ENCODE assay signal across 1 cellular context in the genomic region with DNA sequence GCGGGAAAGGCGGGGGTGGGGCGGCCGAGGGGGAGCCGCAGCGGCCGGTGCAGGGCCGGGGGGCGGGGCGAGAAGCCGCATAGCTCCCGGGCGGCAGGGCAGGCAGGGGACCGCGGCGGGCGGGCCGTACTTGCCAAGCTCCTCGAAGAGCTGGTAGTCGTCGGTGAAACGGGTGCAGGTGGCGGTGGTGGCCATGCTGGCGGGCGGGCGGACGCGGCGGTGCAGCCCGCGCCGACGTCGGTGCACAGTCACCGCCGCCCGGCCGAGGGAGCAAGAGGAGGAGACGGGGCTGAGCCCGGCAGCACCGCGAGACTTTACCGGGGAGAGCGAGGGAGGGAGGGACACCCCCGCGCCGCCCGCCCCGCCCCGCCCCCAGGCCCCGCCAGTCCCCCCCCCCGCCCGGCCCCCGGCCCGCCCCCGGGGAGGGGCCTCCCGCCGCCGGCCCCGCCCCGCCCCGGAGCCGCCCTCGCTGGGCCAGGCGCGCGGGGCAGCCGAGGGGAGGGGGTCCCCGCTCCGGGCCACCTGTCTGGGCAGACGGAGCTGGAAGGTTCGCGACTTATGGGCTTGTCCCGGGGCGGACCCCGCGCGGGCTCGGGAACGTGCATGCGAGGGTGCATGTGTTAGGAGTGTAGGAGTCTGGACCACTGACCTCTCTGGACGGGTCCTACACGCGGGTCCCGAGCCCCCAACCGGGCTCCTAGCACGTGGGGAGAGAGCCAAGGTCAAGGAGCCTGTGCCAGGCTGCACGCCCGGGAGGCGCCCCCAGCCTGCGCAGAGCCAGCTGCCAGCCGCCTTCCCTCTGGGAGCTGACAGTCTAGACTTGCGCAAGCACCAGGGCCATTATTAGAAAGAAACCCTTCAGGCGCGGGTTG.
A peak's percentile ranks its signal among the peaks of the same experiment; 100 is the strongest.
TF ChIP-seq lines count a peak whose summit lies in the region.

A gene (minus strand): TSS at position 289 of the 872 bp plus-strand sequence. CDS start 94 bp downstream, at position 195.

TF ChIP-seq in HepG2, 621 proteins besides CTCF, POLR2A, EP300 and RAD21 (continued from another document and continues in another):
- TF ChIP-seq, protein P1, sequence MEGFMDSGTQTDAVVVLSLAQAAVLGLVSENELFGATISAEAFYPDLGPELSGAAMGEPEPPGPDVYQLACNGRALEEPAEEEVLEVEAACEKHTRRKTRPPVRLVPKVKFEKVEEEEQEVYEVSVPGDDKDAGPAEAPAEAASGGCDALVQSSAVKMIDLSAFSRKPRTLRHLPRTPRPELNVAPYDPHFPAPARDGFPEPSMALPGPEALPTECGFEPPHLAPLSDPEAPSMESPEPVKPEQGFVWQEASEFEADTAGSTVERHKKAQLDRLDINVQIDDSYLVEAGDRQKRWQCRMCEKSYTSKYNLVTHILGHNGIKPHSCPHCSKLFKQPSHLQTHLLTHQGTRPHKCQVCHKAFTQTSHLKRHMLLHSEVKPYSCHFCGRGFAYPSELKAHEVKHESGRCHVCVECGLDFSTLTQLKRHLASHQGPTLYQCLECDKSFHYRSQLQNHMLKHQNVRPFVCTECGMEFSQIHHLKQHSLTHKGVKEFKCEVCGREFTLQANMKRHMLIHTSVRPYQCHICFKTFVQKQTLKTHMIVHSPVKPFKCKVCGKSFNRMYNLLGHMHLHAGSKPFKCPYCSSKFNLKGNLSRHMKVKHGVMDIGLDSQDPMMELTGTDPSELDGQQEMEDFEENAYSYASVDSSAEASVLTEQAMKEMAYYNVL (CRISPR knock-in tag; IDR thresholded peaks at IDR 0.05; ENCODE audit: borderline replicate concordance), result no peak
- TF ChIP-seq, protein P2, sequence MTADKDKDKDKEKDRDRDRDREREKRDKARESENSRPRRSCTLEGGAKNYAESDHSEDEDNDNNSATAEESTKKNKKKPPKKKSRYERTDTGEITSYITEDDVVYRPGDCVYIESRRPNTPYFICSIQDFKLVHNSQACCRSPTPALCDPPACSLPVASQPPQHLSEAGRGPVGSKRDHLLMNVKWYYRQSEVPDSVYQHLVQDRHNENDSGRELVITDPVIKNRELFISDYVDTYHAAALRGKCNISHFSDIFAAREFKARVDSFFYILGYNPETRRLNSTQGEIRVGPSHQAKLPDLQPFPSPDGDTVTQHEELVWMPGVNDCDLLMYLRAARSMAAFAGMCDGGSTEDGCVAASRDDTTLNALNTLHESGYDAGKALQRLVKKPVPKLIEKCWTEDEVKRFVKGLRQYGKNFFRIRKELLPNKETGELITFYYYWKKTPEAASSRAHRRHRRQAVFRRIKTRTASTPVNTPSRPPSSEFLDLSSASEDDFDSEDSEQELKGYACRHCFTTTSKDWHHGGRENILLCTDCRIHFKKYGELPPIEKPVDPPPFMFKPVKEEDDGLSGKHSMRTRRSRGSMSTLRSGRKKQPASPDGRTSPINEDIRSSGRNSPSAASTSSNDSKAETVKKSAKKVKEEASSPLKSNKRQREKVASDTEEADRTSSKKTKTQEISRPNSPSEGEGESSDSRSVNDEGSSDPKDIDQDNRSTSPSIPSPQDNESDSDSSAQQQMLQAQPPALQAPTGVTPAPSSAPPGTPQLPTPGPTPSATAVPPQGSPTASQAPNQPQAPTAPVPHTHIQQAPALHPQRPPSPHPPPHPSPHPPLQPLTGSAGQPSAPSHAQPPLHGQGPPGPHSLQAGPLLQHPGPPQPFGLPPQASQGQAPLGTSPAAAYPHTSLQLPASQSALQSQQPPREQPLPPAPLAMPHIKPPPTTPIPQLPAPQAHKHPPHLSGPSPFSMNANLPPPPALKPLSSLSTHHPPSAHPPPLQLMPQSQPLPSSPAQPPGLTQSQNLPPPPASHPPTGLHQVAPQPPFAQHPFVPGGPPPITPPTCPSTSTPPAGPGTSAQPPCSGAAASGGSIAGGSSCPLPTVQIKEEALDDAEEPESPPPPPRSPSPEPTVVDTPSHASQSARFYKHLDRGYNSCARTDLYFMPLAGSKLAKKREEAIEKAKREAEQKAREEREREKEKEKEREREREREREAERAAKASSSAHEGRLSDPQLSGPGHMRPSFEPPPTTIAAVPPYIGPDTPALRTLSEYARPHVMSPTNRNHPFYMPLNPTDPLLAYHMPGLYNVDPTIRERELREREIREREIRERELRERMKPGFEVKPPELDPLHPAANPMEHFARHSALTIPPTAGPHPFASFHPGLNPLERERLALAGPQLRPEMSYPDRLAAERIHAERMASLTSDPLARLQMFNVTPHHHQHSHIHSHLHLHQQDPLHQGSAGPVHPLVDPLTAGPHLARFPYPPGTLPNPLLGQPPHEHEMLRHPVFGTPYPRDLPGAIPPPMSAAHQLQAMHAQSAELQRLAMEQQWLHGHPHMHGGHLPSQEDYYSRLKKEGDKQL (CRISPR knock-in tag; IDR thresholded peaks at IDR 0.05; ENCODE audit: low read depth), result no peak
- TF ChIP-seq NR1H2 (CRISPR knock-in tag; IDR thresholded peaks at IDR 0.05; ENCODE audit: borderline replicate concordance, low read depth) (no peak), ZNF652 (CRISPR knock-in tag; IDR thresholded peaks at IDR 0.05; ENCODE audit: borderline replicate concordance, low read depth) (no peak), RARA (CRISPR knock-in tag; IDR thresholded peaks at IDR 0.05) (no peak), NFATC3 (CRISPR knock-in tag; IDR thresholded peaks at IDR 0.05) (no peak), MED1 (CRISPR knock-in tag; IDR thresholded peaks at IDR 0.05) (0 out of 2 replicates have a peak, but pooled peaks have one; percentile 31), FLYWCH1 (CRISPR knock-in tag; IDR thresholded peaks at IDR 0.05) (no peak), SOX5 (CRISPR knock-in tag; IDR thresholded peaks at IDR 0.05; ENCODE audit: borderline replicate concordance) (no peak), MIXL1 (CRISPR knock-in tag; IDR thresholded peaks at IDR 0.05) (0 out of 2 replicates have a peak, but pooled peaks have one; percentile 8), ZFAT (CRISPR knock-in tag; conservative IDR thresholded peaks at IDR 0.05) (no peak), CC2D1A (CRISPR knock-in tag; IDR thresholded peaks at IDR 0.05) (no peak), ZNF253 (CRISPR knock-in tag; IDR thresholded peaks at IDR 0.05; ENCODE audit: borderline replicate concordance) (no peak), ZNF292 (CRISPR knock-in tag; IDR thresholded peaks at IDR 0.05; ENCODE audit: borderline replicate concordance, low read depth) (no peak), ZBTB3 (CRISPR knock-in tag; IDR thresholded peaks at IDR 0.05; ENCODE audit: borderline replicate concordance, low read depth) (no peak), ZNF788 (CRISPR knock-in tag; IDR thresholded peaks at IDR 0.05; ENCODE audit: borderline replicate concordance) (0 out of 2 replicates have a peak, but pooled peaks have one; percentile 38), SNAPC2 (CRISPR knock-in tag; IDR thresholded peaks at IDR 0.05) (no peak), ZNF589 (CRISPR knock-in tag; conservative IDR thresholded peaks at IDR 0.05) (no peak), MZF1 (CRISPR knock-in tag; IDR thresholded peaks at IDR 0.05; ENCODE audit: borderline replicate concordance) (no peak), KLF6 (CRISPR knock-in tag; IDR thresholded peaks at IDR 0.05) (no peak), ISX (CRISPR knock-in tag; conservative IDR thresholded peaks at IDR 0.05) (no peak), ZNF777 (CRISPR knock-in tag; IDR thresholded peaks at IDR 0.05) (peak; percentile 93), ZNF138 (CRISPR knock-in tag; IDR thresholded peaks at IDR 0.05; ENCODE audit: low read depth) (no peak)
- TF ChIP-seq, protein P3, sequence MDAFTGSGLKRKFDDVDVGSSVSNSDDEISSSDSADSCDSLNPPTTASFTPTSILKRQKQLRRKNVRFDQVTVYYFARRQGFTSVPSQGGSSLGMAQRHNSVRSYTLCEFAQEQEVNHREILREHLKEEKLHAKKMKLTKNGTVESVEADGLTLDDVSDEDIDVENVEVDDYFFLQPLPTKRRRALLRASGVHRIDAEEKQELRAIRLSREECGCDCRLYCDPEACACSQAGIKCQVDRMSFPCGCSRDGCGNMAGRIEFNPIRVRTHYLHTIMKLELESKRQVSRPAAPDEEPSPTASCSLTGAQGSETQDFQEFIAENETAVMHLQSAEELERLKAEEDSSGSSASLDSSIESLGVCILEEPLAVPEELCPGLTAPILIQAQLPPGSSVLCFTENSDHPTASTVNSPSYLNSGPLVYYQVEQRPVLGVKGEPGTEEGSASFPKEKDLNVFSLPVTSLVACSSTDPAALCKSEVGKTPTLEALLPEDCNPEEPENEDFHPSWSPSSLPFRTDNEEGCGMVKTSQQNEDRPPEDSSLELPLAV (CRISPR knock-in tag; conservative IDR thresholded peaks at IDR 0.05; ENCODE audit: low read depth), result no peak
- TF ChIP-seq, protein P4, sequence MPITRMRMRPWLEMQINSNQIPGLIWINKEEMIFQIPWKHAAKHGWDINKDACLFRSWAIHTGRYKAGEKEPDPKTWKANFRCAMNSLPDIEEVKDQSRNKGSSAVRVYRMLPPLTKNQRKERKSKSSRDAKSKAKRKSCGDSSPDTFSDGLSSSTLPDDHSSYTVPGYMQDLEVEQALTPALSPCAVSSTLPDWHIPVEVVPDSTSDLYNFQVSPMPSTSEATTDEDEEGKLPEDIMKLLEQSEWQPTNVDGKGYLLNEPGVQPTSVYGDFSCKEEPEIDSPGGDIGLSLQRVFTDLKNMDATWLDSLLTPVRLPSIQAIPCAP (CRISPR knock-in tag; IDR thresholded peaks at IDR 0.05; ENCODE audit: low read depth), result no peak
- TF ChIP-seq, protein P5, sequence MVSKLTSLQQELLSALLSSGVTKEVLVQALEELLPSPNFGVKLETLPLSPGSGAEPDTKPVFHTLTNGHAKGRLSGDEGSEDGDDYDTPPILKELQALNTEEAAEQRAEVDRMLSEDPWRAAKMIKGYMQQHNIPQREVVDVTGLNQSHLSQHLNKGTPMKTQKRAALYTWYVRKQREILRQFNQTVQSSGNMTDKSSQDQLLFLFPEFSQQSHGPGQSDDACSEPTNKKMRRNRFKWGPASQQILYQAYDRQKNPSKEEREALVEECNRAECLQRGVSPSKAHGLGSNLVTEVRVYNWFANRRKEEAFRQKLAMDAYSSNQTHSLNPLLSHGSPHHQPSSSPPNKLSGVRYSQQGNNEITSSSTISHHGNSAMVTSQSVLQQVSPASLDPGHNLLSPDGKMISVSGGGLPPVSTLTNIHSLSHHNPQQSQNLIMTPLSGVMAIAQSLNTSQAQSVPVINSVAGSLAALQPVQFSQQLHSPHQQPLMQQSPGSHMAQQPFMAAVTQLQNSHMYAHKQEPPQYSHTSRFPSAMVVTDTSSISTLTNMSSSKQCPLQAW (CRISPR knock-in tag; IDR thresholded peaks at IDR 0.05), result no peak
- TF ChIP-seq, protein P6, sequence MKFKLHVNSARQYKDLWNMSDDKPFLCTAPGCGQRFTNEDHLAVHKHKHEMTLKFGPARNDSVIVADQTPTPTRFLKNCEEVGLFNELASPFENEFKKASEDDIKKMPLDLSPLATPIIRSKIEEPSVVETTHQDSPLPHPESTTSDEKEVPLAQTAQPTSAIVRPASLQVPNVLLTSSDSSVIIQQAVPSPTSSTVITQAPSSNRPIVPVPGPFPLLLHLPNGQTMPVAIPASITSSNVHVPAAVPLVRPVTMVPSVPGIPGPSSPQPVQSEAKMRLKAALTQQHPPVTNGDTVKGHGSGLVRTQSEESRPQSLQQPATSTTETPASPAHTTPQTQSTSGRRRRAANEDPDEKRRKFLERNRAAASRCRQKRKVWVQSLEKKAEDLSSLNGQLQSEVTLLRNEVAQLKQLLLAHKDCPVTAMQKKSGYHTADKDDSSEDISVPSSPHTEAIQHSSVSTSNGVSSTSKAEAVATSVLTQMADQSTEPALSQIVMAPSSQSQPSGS (CRISPR knock-in tag; IDR thresholded peaks at IDR 0.05), result no peak
- TF ChIP-seq, protein P7, sequence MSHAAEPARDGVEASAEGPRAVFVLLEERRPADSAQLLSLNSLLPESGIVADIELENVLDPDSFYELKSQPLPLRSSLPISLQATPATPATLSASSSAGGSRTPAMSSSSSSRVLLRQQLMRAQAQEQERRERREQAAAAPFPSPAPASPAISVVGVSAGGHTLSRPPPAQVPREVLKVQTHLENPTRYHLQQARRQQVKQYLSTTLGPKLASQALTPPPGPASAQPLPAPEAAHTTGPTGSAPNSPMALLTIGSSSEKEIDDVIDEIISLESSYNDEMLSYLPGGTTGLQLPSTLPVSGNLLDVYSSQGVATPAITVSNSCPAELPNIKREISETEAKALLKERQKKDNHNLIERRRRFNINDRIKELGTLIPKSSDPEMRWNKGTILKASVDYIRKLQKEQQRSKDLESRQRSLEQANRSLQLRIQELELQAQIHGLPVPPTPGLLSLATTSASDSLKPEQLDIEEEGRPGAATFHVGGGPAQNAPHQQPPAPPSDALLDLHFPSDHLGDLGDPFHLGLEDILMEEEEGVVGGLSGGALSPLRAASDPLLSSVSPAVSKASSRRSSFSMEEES (CRISPR knock-in tag; IDR thresholded peaks at IDR 0.05), result no peak
- TF ChIP-seq, protein P8, sequence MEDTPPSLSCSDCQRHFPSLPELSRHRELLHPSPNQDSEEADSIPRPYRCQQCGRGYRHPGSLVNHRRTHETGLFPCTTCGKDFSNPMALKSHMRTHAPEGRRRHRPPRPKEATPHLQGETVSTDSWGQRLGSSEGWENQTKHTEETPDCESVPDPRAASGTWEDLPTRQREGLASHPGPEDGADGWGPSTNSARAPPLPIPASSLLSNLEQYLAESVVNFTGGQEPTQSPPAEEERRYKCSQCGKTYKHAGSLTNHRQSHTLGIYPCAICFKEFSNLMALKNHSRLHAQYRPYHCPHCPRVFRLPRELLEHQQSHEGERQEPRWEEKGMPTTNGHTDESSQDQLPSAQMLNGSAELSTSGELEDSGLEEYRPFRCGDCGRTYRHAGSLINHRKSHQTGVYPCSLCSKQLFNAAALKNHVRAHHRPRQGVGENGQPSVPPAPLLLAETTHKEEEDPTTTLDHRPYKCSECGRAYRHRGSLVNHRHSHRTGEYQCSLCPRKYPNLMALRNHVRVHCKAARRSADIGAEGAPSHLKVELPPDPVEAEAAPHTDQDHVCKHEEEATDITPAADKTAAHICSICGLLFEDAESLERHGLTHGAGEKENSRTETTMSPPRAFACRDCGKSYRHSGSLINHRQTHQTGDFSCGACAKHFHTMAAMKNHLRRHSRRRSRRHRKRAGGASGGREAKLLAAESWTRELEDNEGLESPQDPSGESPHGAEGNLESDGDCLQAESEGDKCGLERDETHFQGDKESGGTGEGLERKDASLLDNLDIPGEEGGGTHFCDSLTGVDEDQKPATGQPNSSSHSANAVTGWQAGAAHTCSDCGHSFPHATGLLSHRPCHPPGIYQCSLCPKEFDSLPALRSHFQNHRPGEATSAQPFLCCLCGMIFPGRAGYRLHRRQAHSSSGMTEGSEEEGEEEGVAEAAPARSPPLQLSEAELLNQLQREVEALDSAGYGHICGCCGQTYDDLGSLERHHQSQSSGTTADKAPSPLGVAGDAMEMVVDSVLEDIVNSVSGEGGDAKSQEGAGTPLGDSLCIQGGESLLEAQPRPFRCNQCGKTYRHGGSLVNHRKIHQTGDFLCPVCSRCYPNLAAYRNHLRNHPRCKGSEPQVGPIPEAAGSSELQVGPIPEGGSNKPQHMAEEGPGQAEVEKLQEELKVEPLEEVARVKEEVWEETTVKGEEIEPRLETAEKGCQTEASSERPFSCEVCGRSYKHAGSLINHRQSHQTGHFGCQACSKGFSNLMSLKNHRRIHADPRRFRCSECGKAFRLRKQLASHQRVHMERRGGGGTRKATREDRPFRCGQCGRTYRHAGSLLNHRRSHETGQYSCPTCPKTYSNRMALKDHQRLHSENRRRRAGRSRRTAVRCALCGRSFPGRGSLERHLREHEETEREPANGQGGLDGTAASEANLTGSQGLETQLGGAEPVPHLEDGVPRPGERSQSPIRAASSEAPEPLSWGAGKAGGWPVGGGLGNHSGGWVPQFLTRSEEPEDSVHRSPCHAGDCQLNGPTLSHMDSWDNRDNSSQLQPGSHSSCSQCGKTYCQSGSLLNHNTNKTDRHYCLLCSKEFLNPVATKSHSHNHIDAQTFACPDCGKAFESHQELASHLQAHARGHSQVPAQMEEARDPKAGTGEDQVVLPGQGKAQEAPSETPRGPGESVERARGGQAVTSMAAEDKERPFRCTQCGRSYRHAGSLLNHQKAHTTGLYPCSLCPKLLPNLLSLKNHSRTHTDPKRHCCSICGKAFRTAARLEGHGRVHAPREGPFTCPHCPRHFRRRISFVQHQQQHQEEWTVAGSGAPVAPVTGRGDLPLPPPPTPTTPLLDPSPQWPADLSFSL (CRISPR knock-in tag; IDR thresholded peaks at IDR 0.05), result no peak
